In genomic region chr13:46598140-46598819, GRCh38 we compare ENCODE assay signal across 9 cellular contexts. TPM values are rescaled to one million over a fixed set of nuclear protein-coding genes. Genes with fewer than 3 reads are reported as not detected.
DNase-seq lines count a peak whose midpoint lies in the region; ATAC-seq and TF ChIP-seq lines count a peak whose summit lies in the region.
"Had no signal": no experiment of that assay in that cellular context is flagged by ENCODE, and none has a peak within 500 bp of the region (broad histone marks: within the 10 kb centered on the region; RNA-seq: fewer than 3 reads in every experiment).

No MANE protein-coding gene starts in this region.

- peak; percentile 28 for ATAC-seq in GM18861 (IDR thresholded peaks at IDR 0.05; ENCODE audit: unreplicated experiment)
- ATAC-seq in HG02588 (IDR thresholded peaks at IDR 0.05; ENCODE audit: unreplicated experiment), result peak; percentile 35
- ATAC-seq in HG03521 (IDR thresholded peaks at IDR 0.05; ENCODE audit: unreplicated experiment), result no peak

- intact Hi-C loops in posterior vena cava (cut with DNase I), result loop anchor here in 1 of 2 donors (10.0 kb wide), 1 partner anchor 67 kb away; no protein-coding TSS in a partner anchor

- peak overlapping the region; percentile 29 to 41 for H3K4me3 ChIP-seq in neutrophil (ENCODE audit: low read depth in 1 of 2, low read length in 1 of 2)

- peaks cover 46 to 54% of the 10 kb centered on the region in 2 experiments for H3K4me1 ChIP-seq in neutrophil (ENCODE audit: control insufficient read depth in 1 of 2, insufficient read depth in 1 of 2, low read depth in 1 of 2, low read length in 1 of 2)

- DNase-seq in NOMO-1 (lab: John Stamatoyannopoulos, UW; ENCODE audit: unreplicated experiment in 2 of 2) (peak; percentile 79 to 83), NCI-H526 treated with DMSO at 0.1 percent for 48 hours (lab: John Stamatoyannopoulos, UW) (no peak), cerebellar nuclear complex (lab: John Stamatoyannopoulos, UW) (no peak), posterior vena cava (ENCODE audit: low spot score) (no peak)
- DNase-seq: NCI-H774 had no signal

- no peaks in the 10 kb centered on the region for H3K27me3 ChIP-seq in neutrophil

- peak overlapping the region; percentile 80 for H3K27ac ChIP-seq in neutrophil

- no peaks in the 10 kb centered on the region for H3K9me3 ChIP-seq in neutrophil

- TF ChIP-seq CTCF in neutrophil (IDR thresholded peaks at IDR 0.05), result no peak

- no peaks in the 10 kb centered on the region for H3K36me3 ChIP-seq in neutrophil

RNA-seq across cellular contexts. Expression of gene LRCH1, which starts 45.3 kb away (rescaled TPM):
- total RNA-seq in posterior vena cava, result 10 to 100 TPM; 22.5 to 31.4 TPM

Comparison
In these comparisons a context has a peak if more than half of its experiments do, and no peak if none do; other contexts are left out.
1. DNase-seq: peak in NOMO-1 (2 of 2); none in NCI-H526 treated with DMSO at 0.1 percent for 48 hours (single experiment), cerebellar nuclear complex (0 of 2) and posterior vena cava (single experiment).